In genomic region chr1:40001456-40001855, GRCh38 we compare ENCODE assay signal across 30 cellular contexts. TPM values are rescaled to one million over a fixed set of nuclear protein-coding genes. Genes with fewer than 3 reads are reported as not detected.
"Had no signal": no experiment of that assay in that cellular context is flagged by ENCODE, and none has a peak within 500 bp of the region (broad histone marks: within the 10 kb centered on the region; RNA-seq: fewer than 3 reads in every experiment).

No MANE protein-coding gene starts in this region.

- H3K36me3 ChIP-seq: cardiac muscle cell, colonic mucosa, gastroesophageal sphincter, transverse colon had no signal

- H3K27ac Mint-ChIP-seq: activated CD8-positive, alpha-beta T cell treated with anti-CD3 and anti-CD28 coated beads for 36 hours; activated naive CD8-positive, alpha-beta T cell; activated T-cell treated with anti-CD3 and anti-CD28 coated beads, Interleukin-2, amount 50 U/mL, for 72 hours; nephron progenitor cell; T-helper 1 cell treated with Interleukin-12 subunit alpha and Interleukin-12 subunit beta and Interleukin-4 antibody, amounts not matched to agents 30 μg/mL and 1 μg/mL, for 36 hours; WTC11 had no signal

- H3K9me3 ChIP-seq: colonic mucosa, gastroesophageal sphincter, mucosa of descending colon, testis, transverse colon had no signal

- DNase-seq: activated CD4-positive, alpha-beta T cell treated with anti-CD3 and anti-CD28 coated beads for 1 hour; activated CD4-positive, alpha-beta T cell treated with anti-CD3 and anti-CD28 coated beads, Interleukin-2, amount 50 U/mL, for 1 hour; activated CD8-positive, alpha-beta T cell treated with anti-CD3 and anti-CD28 coated beads for 36 hours; activated naive CD4-positive, alpha-beta T cell treated with Interleukin-2 at 50 U/mL for 16 hours; activated T-cell treated with anti-CD3 and anti-CD28 coated beads, Interleukin-2, amount 50 U/mL, for 72 hours; aorta; cerebellar nuclear complex; colonic mucosa; effector memory CD8-positive, alpha-beta T cell; islet precursor cell; left cardiac atrium; left ventricle myocardium superior; mucosa of descending colon; nephron progenitor cell; nucleus accumbens; posterior cingulate gyrus; right cardiac atrium; stimulated activated CD4-positive, alpha-beta T cell treated with anti-CD3 and anti-CD28 coated beads, Interleukin-15, amount 100 ng/mL, for 24 hours; stimulated activated CD4-positive, alpha-beta T cell treated with anti-CD3 and anti-CD28 coated beads, Interleukin-2, amount 100 ng/mL, for 24 hours; stimulated activated naive CD8-positive, alpha-beta T cell treated with anti-CD3 and anti-CD28 coated beads, Interleukin-15, Interleukin-2, amounts not matched to agents 100 U/mL and 50 U/mL, for 24 hours; T1000; testis; transverse colon had no signal

- H3K27me3 Mint-ChIP-seq: activated CD8-positive, alpha-beta T cell treated with anti-CD3 and anti-CD28 coated beads for 36 hours; activated naive CD8-positive, alpha-beta T cell; effector memory CD8-positive, alpha-beta T cell had no signal

- H3K4me3 ChIP-seq: cardiac muscle cell, colonic mucosa, gastroesophageal sphincter, hepatocyte, mucosa of descending colon, testis, transverse colon had no signal

- H3K27ac ChIP-seq: cardiac muscle cell, colonic mucosa, gastroesophageal sphincter, hepatocyte, testis had no signal

- H3K27me3 ChIP-seq: cardiac muscle cell, colonic mucosa, gastroesophageal sphincter, hepatocyte, testis, transverse colon had no signal

- H3K4me1 Mint-ChIP-seq: nephron progenitor cell had no signal

- H3K79me2 ChIP-seq: hepatocyte had no signal

- H3K36me3 Mint-ChIP-seq: activated naive CD8-positive, alpha-beta T cell; brain; WTC11 had no signal

- H3K9me3 Mint-ChIP-seq: activated CD8-positive, alpha-beta T cell treated with anti-CD3 and anti-CD28 coated beads for 36 hours; activated T-cell treated with anti-CD3 and anti-CD28 coated beads, Interleukin-2, amount 50 U/mL, for 72 hours; effector memory CD8-positive, alpha-beta T cell; T-helper 1 cell treated with Interleukin-12 subunit alpha and Interleukin-12 subunit beta and Interleukin-4 antibody, amounts not matched to agents 30 μg/mL and 1 μg/mL, for 36 hours had no signal

- ATAC-seq: activated CD8-positive, alpha-beta T cell treated with anti-CD3 and anti-CD28 coated beads for 36 hours; activated T-cell treated with anti-CD3 and anti-CD28 coated beads, Interleukin-2, amount 50 U/mL, for 72 hours; effector memory CD8-positive, alpha-beta T cell; gastroesophageal sphincter; left cardiac atrium; left ventricle myocardium superior; mucosa of descending colon; right cardiac atrium; stimulated activated naive CD8-positive, alpha-beta T cell treated with anti-CD3 and anti-CD28 coated beads, Interleukin-15, Interleukin-2, amounts not matched to agents 100 U/mL and 50 U/mL, for 24 hours; WTC11 had no signal

- H3K4me1 ChIP-seq: colonic mucosa, testis had no signal

- H3K4me2 ChIP-seq: hepatocyte had no signal

- H2AFZ ChIP-seq: hepatocyte had no signal

- H3K4me3 Mint-ChIP-seq: activated CD8-positive, alpha-beta T cell treated with anti-CD3 and anti-CD28 coated beads for 36 hours; activated naive CD8-positive, alpha-beta T cell; activated T-cell treated with anti-CD3 and anti-CD28 coated beads, Interleukin-2, amount 50 U/mL, for 72 hours; nephron progenitor cell; T-helper 1 cell treated with Interleukin-12 subunit alpha and Interleukin-12 subunit beta and Interleukin-4 antibody, amounts not matched to agents 30 μg/mL and 1 μg/mL, for 36 hours; WTC11 had no signal

RNA-seq across cellular contexts. Expression of gene MFSD2A, which starts 46.5 kb away (rescaled TPM):
- total RNA-seq: cardiac muscle cell had no signal
